ENCODE assay signal across 20 cellular contexts in genomic region chr7:93036149-93036640, GRCh38.
DNase-seq lines count a peak whose midpoint lies in the region; ATAC-seq and TF ChIP-seq lines count a peak whose summit lies in the region.
"Had no signal": no experiment of that assay in that cellular context is flagged by ENCODE, and none has a peak within 500 bp of the region (broad histone marks: within the 10 kb centered on the region; RNA-seq: fewer than 3 reads in every experiment).

No MANE protein-coding gene starts in this region.

- no peaks in the 10 kb centered on the region for H3K36me3 Mint-ChIP-seq in activated naive CD4-positive, alpha-beta T cell treated with anti-CD3 and anti-CD28 coated beads, Interleukin-2, amount 10 ng/mL, durations not matched to agents 7 days and 5 days
- H3K36me3 Mint-ChIP-seq in GM23338 (ENCODE audit: low read depth) = no peaks in the 10 kb centered on the region
- peaks cover 11% of the 10 kb centered on the region for H3K36me3 Mint-ChIP-seq in WTC11
- H3K36me3 Mint-ChIP-seq: IgD-negative memory B cell; stimulated activated memory B cell treated with anti-CD40 and anti-IgM and Interleukin-4, amounts not matched to agents 10 μg/mL and 1 μg/mL and 100 μg/mL, for 72 hours had no signal

- no peaks in the 10 kb centered on the region for H3K79me1 ChIP-seq in neuronal stem cell (ENCODE audit: low read depth, low read length)

- POLR2A ChIA-PET in WTC11 (lab: Charles Lee) = no interaction called here

- WGBS in neuronal stem cell (ENCODE audit: extremely low coverage in 2 of 2, insufficient read length in 2 of 2, insufficient replicate concordance in 1 of 2), 2 donors = no CpG with 5 or more reads among the region's 1 CpG

- H2BK12ac ChIP-seq in neuronal stem cell (ENCODE audit: low read length) = no peak overlapping the region

- H3K36me3 ChIP-seq in GM23338 (ENCODE audit: insufficient read depth) (no peaks in the 10 kb centered on the region), neuronal stem cell (replicated peaks in 1 of 2; ENCODE audit: control insufficient read depth in 2 of 2, insufficient read depth in 2 of 2, low read length in 2 of 2) (no peaks in the 10 kb centered on the region), Peyer's patch (no peaks in the 10 kb centered on the region)
- H3K36me3 ChIP-seq: ascending aorta, prostate gland, tibial artery had no signal

- H3K9me3 ChIP-seq in neuronal stem cell (replicated peaks in 1 of 2; ENCODE audit: control insufficient read depth in 2 of 2, insufficient read depth in 1 of 2, low read depth in 1 of 2, low read length in 2 of 2) (peaks cover 0 to 5% of the 10 kb centered on the region in 2 donors), Peyer's patch (no peaks in the 10 kb centered on the region)
- H3K9me3 ChIP-seq: prostate gland had no signal

- H2AFZ ChIP-seq in GM23338 (no peak overlapping the region), neuronal stem cell (ENCODE audit: low read length) (peak overlapping the region; percentile 28)

- no peaks in the 10 kb centered on the region; the same call in 1 of the 2 replicates for H3K9me2 ChIP-seq in GM23338 (ENCODE audit: insufficient read depth)

- H3K9me3 Mint-ChIP-seq in activated naive CD4-positive, alpha-beta T cell treated with anti-CD3 and anti-CD28 coated beads, Interleukin-2, amount 10 ng/mL, durations not matched to agents 7 days and 5 days = peaks cover 13% of the 10 kb centered on the region
- H3K9me3 Mint-ChIP-seq in GM23338 = peaks cover 7% of the 10 kb centered on the region; the same call in 1 of the 3 replicates
- peaks cover 26% of the 10 kb centered on the region for H3K9me3 Mint-ChIP-seq in WTC11

- TF ChIP-seq POLR2A in Peyer's patch (IDR thresholded peaks at IDR 0.05) = no peak

- H3K4me3 ChIP-seq in GM23338 (no peak overlapping the region), neuronal stem cell (ENCODE audit: low read length in 2 of 2) (no peak overlapping the region), Peyer's patch (no peak overlapping the region)
- H3K4me3 ChIP-seq: ascending aorta, lung, prostate gland, tibial artery had no signal

- TF ChIP-seq CTCF in GM23338 (conservative IDR thresholded peaks at IDR 0.05; ENCODE audit: low read depth in 2 of 2) = 0 out of 4 replicates have a peak, but pooled peaks of 1 of the 2 experiments have one; percentile 0
- TF ChIP-seq CTCF in WTC11 (IDR thresholded peaks at IDR 0.05) = no peak
- TF ChIP-seq CTCF in Peyer's patch (IDR thresholded peaks at IDR 0.05) = no peak

- H3K27ac ChIP-seq in GM23338 (ENCODE audit: low read depth) = no peak overlapping the region
- no peak overlapping the region for H3K27ac ChIP-seq in neuronal stem cell (replicated peaks; ENCODE audit: low read length)
- H3K27ac ChIP-seq in Peyer's patch = no peak overlapping the region
- H3K27ac ChIP-seq: ascending aorta, prostate gland, tibial artery had no signal

- H2AK5ac ChIP-seq in neuronal stem cell (ENCODE audit: low read depth, low read length) = no peak overlapping the region

- peak overlapping the region; percentile 74 for H3K27ac Mint-ChIP-seq in activated naive CD4-positive, alpha-beta T cell treated with anti-CD3 and anti-CD28 coated beads, Interleukin-2, amount 10 ng/mL, durations not matched to agents 7 days and 5 days
- H3K27ac Mint-ChIP-seq in GM23338 = no peak overlapping the region
- no peak overlapping the region for H3K27ac Mint-ChIP-seq in WTC11
- H3K27ac Mint-ChIP-seq: IgD-negative memory B cell; stimulated activated memory B cell treated with anti-CD40 and anti-IgM and Interleukin-4, amounts not matched to agents 10 μg/mL and 1 μg/mL and 100 μg/mL, for 72 hours had no signal

- CTCF ChIA-PET in activated naive CD4-positive, alpha-beta T cell treated with anti-CD3 and anti-CD28 coated beads, Interleukin-2, amount 10 ng/mL, durations not matched to agents 7 days and 5 days (lab: Charles Lee) = interaction anchor here (0.6 kb wide), 2 partner anchors 156 to 428 kb away, joined by 3 to 4 read pairs; no protein-coding TSS in a partner anchor
- CTCF ChIA-PET in WTC11 (lab: Charles Lee) = interaction anchor here (0.5 kb wide), 1 partner anchor 45 kb away, joined by 3 read pairs; no protein-coding TSS in a partner anchor

- H3K4ac ChIP-seq in neuronal stem cell (ENCODE audit: low read length) = no peak overlapping the region

- H4K91ac ChIP-seq in neuronal stem cell (ENCODE audit: low read depth, low read length, poor library complexity) = no peak overlapping the region

- no peaks in the 10 kb centered on the region for H3F3A ChIP-seq in GM23338 (replicated peaks; ENCODE audit: low read depth)

- H4K8ac ChIP-seq in neuronal stem cell (ENCODE audit: low read depth, low read length) = no peak overlapping the region

- H3K4me1 ChIP-seq in GM23338 (ENCODE audit: insufficient read depth) (peaks cover 4% of the 10 kb centered on the region; the same call in 1 of the 2 replicates), neuronal stem cell (ENCODE audit: control insufficient read depth in 2 of 2, insufficient read depth in 1 of 2, low read depth in 1 of 2, low read length in 2 of 2) (peaks cover 0 to 8% of the 10 kb centered on the region in 2 donors), Peyer's patch (peaks cover 0 to 7% (median 0%) of the 10 kb centered on the region in 4 donors)
- H3K4me1 ChIP-seq: ascending aorta, prostate gland, tibial artery had no signal

- no peaks in the 10 kb centered on the region for H3K79me2 ChIP-seq in GM23338 (replicated peaks; ENCODE audit: insufficient read depth)

- DNase-seq in activated naive CD4-positive, alpha-beta T cell treated with anti-CD3 and anti-CD28 coated beads, Interleukin-2, amount 10 ng/mL, durations not matched to agents 7 days and 5 days = no peak
- no peak for DNase-seq in activated naive CD4-positive, alpha-beta T cell treated with anti-CD3 and anti-CD28 coated beads, Interleukin-2, amount 50 U/mL, for 16 hours
- DNase-seq in GM23338 (ENCODE audit: low spot score) (no peak), WTC11 (ENCODE audit: low spot score) (no peak), neuronal stem cell (ENCODE audit: low spot score) (no peak), Peyer's patch (no peak)
- DNase-seq: activated effector memory CD4-positive, alpha-beta T cell treated with anti-CD3 and anti-CD28 coated beads, Interleukin-2, amount 50 U/mL, for 16 hours; caudate nucleus; dermis blood vessel endothelial cell; NCI-H524; RPMI8226; T-helper 9 cell; tibial artery had no signal

- H3K14ac ChIP-seq in neuronal stem cell (ENCODE audit: low read length) = no peak overlapping the region

- H3K18ac ChIP-seq in neuronal stem cell (ENCODE audit: low read length) = no peak overlapping the region

- ATAC-seq in GM23338 (peak; percentile 27; the same call in 1 of the 3 replicates), WTC11 (peak; percentile 30; the same call in 1 of the 2 replicates), GM18511 (IDR thresholded peaks at IDR 0.05; ENCODE audit: unreplicated experiment) (no peak), GM21786 (IDR thresholded peaks at IDR 0.05; ENCODE audit: unreplicated experiment) (no peak)

- H3K27me3 ChIP-seq in GM23338 (ENCODE audit: insufficient read depth) = no peaks in the 10 kb centered on the region
- H3K27me3 ChIP-seq in neuronal stem cell (ENCODE audit: control insufficient read depth in 3 of 3, insufficient read depth in 3 of 3, low read depth in 1 of 3, low read length in 3 of 3) = no peaks in the 10 kb centered on the region
- no peaks in the 10 kb centered on the region for H3K27me3 ChIP-seq in Peyer's patch
- H3K27me3 ChIP-seq: ascending aorta, tibial artery had no signal

- no peaks in the 10 kb centered on the region for H4K20me1 ChIP-seq in GM23338 (replicated peaks; ENCODE audit: insufficient read depth)

- no peak overlapping the region for H2BK15ac ChIP-seq in neuronal stem cell (ENCODE audit: low read length)

- H2BK5ac ChIP-seq in neuronal stem cell (ENCODE audit: low read length) = no peak overlapping the region

- H3K4me2 ChIP-seq in GM23338 (no peak overlapping the region), neuronal stem cell (ENCODE audit: insufficient read depth, low read length, poor library complexity, severe bottlenecking) (no peak overlapping the region)

- H3K23ac ChIP-seq in neuronal stem cell (ENCODE audit: low read depth, low read length, poor library complexity) = no peak overlapping the region

- no peak overlapping the region for H2BK120ac ChIP-seq in neuronal stem cell (ENCODE audit: low read depth, low read length)

- no peak overlapping the region for H3K4me3 Mint-ChIP-seq in activated naive CD4-positive, alpha-beta T cell treated with anti-CD3 and anti-CD28 coated beads, Interleukin-2, amount 10 ng/mL, durations not matched to agents 7 days and 5 days
- H3K4me3 Mint-ChIP-seq in GM23338 = no peak overlapping the region
- H3K4me3 Mint-ChIP-seq in WTC11 = no peak overlapping the region
- H3K4me3 Mint-ChIP-seq: stimulated activated memory B cell treated with anti-CD40 and anti-IgM and Interleukin-4, amounts not matched to agents 10 μg/mL and 1 μg/mL and 100 μg/mL, for 72 hours had no signal

- H3K27me3 Mint-ChIP-seq in activated naive CD4-positive, alpha-beta T cell treated with anti-CD3 and anti-CD28 coated beads, Interleukin-2, amount 10 ng/mL, durations not matched to agents 7 days and 5 days = no peaks in the 10 kb centered on the region
- H3K27me3 Mint-ChIP-seq in GM23338 (ENCODE audit: insufficient read depth, low read depth, poor library complexity) = peaks cover 5% of the 10 kb centered on the region
- peaks cover 3% of the 10 kb centered on the region; the same call in 1 of the 2 replicates for H3K27me3 Mint-ChIP-seq in WTC11 (ENCODE audit: low read depth)
- H3K27me3 Mint-ChIP-seq: IgD-negative memory B cell; stimulated activated memory B cell treated with anti-CD40 and anti-IgM and Interleukin-4, amounts not matched to agents 10 μg/mL and 1 μg/mL and 100 μg/mL, for 72 hours had no signal

- H3K9ac ChIP-seq in neuronal stem cell (ENCODE audit: low read depth, low read length, poor library complexity) = no peak overlapping the region

- H3K4me1 Mint-ChIP-seq in activated naive CD4-positive, alpha-beta T cell treated with anti-CD3 and anti-CD28 coated beads, Interleukin-2, amount 10 ng/mL, durations not matched to agents 7 days and 5 days = peaks cover 21% of the 10 kb centered on the region
- peaks cover 25% of the 10 kb centered on the region for H3K4me1 Mint-ChIP-seq in GM23338
- H3K4me1 Mint-ChIP-seq in WTC11 = peaks cover 21% of the 10 kb centered on the region

TF ChIP-seq in GM23338, 12 proteins besides CTCF, POLR2A, EP300 and RAD21 (continues in another document):
- TF ChIP-seq EZH2 (IDR thresholded peaks at IDR 0.05; ENCODE audit: low read depth, unreplicated experiment) (no peak), ZNF114 (CRISPR knock-in tag; IDR thresholded peaks at IDR 0.05) (no peak), POLR2AphosphoS5 (IDR thresholded peaks at IDR 0.05; ENCODE audit: low read depth) (no peak), CREB1 (CRISPR knock-in tag; IDR thresholded peaks at IDR 0.05; ENCODE audit: low read depth) (no peak)

TF ChIP-seq in WTC11, 78 proteins besides CTCF, POLR2A, EP300 and RAD21 (continues in another document):
- TF ChIP-seq ZNF423 (CRISPR knock-in tag; IDR thresholded peaks at IDR 0.05) = no peak
- TF ChIP-seq MAX (CRISPR knock-in tag; IDR thresholded peaks at IDR 0.05) = no peak

Comparison
In these comparisons a context has a peak if more than half of its experiments do, and no peak if none do; other contexts are left out.
1. ATAC-seq: peak in GM23338 (single experiment) and WTC11 (single experiment); none in GM18511 (single experiment) and GM21786 (single experiment).